In the genomic region with DNA sequence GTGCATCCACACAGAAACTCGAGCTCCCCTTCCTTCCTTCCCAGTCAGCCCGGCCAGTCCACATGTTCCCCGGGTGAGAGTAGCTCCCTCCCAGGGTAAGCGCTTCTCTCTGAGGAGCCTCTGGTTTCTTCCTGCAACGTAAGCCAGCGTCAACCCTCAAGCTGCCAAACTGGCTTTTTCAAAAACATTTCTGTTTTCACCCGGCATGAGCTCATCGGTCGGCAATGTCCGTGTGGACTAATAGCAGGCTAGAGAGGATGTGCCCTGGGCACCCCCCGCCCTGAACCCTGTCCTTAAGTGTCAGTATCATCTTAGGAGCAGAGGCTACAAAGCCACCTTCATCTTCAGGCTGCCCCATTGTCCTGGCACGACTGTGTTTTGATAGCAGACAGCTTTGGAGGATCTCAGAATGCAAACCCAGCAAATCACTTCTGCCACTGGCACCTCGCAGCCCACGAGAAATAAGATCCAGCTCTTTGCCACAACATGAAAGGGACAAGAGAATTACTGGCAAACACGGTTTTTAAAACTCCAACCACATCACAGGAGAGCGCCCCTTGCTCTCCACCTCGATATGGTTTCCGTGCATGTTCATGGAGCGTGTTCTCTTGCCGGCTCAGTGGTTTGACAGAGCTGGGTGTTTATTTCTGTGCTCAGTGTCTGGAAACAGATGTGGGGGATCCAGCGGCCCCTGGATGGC, we compare ENCODE assay signal across 8 cellular contexts. TPM values are rescaled to one million over a fixed set of nuclear protein-coding genes. Genes with fewer than 3 reads are reported as not detected.
DNase-seq lines count a peak whose midpoint lies in the region; ATAC-seq and TF ChIP-seq lines count a peak whose summit lies in the region.

No MANE protein-coding gene starts in this region.

- H3K36me3 ChIP-seq in heart left ventricle: no peaks in the 10 kb centered on the region

- no peak for TF ChIP-seq POLR2A in heart left ventricle (IDR thresholded peaks at IDR 0.05)

- WGBS in heart left ventricle, 4 donors: 39 to 48% (median 46%) methylated on average over 17 to 21 of the region's 21 CpGs

- H3K27ac ChIP-seq in heart left ventricle: peak overlapping the region in 5 of 12 donors; percentile 5 to 45 (median 24)

- H3K4me1 ChIP-seq in heart left ventricle: peaks cover 0 to 14% (median 7%) of the 10 kb centered on the region in 12 donors

- no peak for TF ChIP-seq CTCF in heart left ventricle (IDR thresholded peaks at IDR 0.05)

- ATAC-seq in heart left ventricle: peak; percentile 25 to 87 (median 78)

- in situ Hi-C loops in ACHN (cut with HindIII; ENCODE audit: low pct_ligation_motif_present, low pct_unique_long_range_greater_than_20kb, low sequenced_read_pairs): no loop called here

- intact Hi-C loops in heart left ventricle (cut with DNase I): no loop called here

- H3K27me3 ChIP-seq in heart left ventricle: peaks cover 0 to 55% (median 12%) of the 10 kb centered on the region in 9 donors

- no peak overlapping the region for H3K4me3 ChIP-seq in heart left ventricle

- peak; percentile 73 for DNase-seq in DMS53 (lab: John Stamatoyannopoulos, UW)
- DNase-seq in amniotic stem cell (lab: John Stamatoyannopoulos, UW): peak; percentile 65
- peak in 4 of 5 donors; percentile 51 to 62 (median 58) for DNase-seq in heart left ventricle
- DNase-seq in renal cortical epithelial cell (ENCODE audit: low read depth): peak; percentile 73
- no peak for DNase-seq in globus pallidus (ENCODE audit: low spot score)
- no peak for DNase-seq in HK-2 (ENCODE audit: unreplicated experiment)
- DNase-seq in ACHN: no peak
- DNase-seq in Kasumi-1 (lab: John Stamatoyannopoulos, UW): no peak

- H3K9me3 ChIP-seq in heart left ventricle: no peaks in the 10 kb centered on the region

RNA-seq across cellular contexts. Expression of gene ALDH1A3, which starts 9.9 kb away (rescaled TPM):
- total RNA-seq in heart left ventricle (10 to 100 TPM in 2 of 9 donors, 1 to 10 TPM in 6, under 1 TPM in 1; 0.82 to 37.1 (median 4.7) TPM), renal cortical epithelial cell (60.3 and 980 TPM in 2 replicates)
- 1 to 10 TPM in 1 of 2 donors, under 1 TPM in 1; 0.91 to 6.3 TPM for polyA plus RNA-seq in heart left ventricle

RNA-seq across cellular contexts. Expression of gene LRRK1, which starts 29.6 kb away (rescaled TPM):
- total RNA-seq in heart left ventricle (10 to 100 TPM in 1 of 9 donors, 1 to 10 TPM in 8; 1.4 to 12.7 (median 2.1) TPM), renal cortical epithelial cell (9.2 and 21.8 TPM in 2 replicates)
- polyA plus RNA-seq in heart left ventricle: 1 to 10 TPM; 1.3 to 2.1 TPM

Comparison
In these comparisons a context has a peak if more than half of its experiments do, and no peak if none do; other contexts are left out.
1. DNase-seq: peak in DMS53 (single experiment), amniotic stem cell (single experiment), heart left ventricle (4 of 5) and renal cortical epithelial cell (single experiment); none in globus pallidus (single experiment), HK-2 (single experiment), ACHN (single experiment) and Kasumi-1 (0 of 2).